Comparison of ENCODE assay signal across 2 cellular contexts in genomic region chr1:111577814-111578213, GRCh38.
A peak's percentile ranks its signal among the peaks of the same experiment; 100 is the strongest.
TF ChIP-seq lines count a peak whose summit lies in the region.

No MANE protein-coding gene starts in this region.

TF ChIP-seq in HEK293, 187 proteins besides CTCF, POLR2A, EP300 and RAD21 (continued from another document):
- no peak for TF ChIP-seq ZBTB44 (tag by site-specific recombination; IDR thresholded peaks at IDR 0.05)
TF ChIP-seq in HEK293: peak in this region for 1.

TF ChIP-seq in SK-N-SH treated with all-trans-retinoic acid at 6 μM for 48 hours, 23 proteins besides CTCF, POLR2A, EP300 and RAD21 (continued from another document):
- TF ChIP-seq POU6F1 (CRISPR knock-in tag; IDR thresholded peaks at IDR 0.05; ENCODE audit: borderline replicate concordance, low read depth) (no peak), TOX (CRISPR knock-in tag; IDR thresholded peaks at IDR 0.05; ENCODE audit: borderline replicate concordance) (peak; percentile 52; the same call in 1 of the 2 replicates), PATZ1 (CRISPR knock-in tag; IDR thresholded peaks at IDR 0.05; ENCODE audit: borderline replicate concordance) (no peak), TSHZ2 (CRISPR knock-in tag; IDR thresholded peaks at IDR 0.05) (no peak)
